In the genomic region with DNA sequence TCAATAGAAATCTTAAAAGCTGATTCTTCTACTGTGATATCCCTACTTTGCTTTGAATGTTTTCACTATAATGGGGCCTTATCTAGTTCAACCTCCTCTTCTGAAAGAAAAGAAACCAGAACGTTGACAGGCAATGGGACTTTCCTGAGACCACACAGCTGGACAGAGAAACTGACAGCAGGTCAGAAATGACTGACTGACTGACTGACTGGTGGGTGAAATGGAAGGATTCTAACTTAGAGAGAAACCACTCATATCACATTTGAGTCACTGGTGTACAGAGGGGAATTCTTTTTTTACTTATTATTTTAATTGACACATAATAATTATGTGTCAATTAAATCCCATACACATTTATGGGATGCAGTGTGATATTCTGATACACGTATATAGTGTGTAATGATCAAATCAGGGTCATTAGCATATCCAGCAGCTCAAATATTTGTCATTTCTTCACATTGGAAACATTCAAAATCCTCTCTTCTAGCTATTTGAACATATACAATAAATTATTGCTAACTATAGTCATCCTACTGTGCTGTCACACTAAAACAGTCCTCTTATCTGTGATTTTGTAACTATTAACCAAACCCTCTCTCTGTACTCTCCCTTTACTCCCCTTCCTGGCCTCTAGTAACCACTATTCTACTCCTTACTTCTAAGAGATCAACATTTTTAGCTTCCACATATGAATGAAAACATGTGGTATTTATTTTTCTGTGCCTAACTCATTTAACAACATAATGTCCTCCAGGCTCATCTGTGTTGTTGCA, we compare ENCODE assay signal across 1 cellular context.
TF ChIP-seq lines count a peak whose summit lies in the region.

No MANE protein-coding gene starts in this region.

TF ChIP-seq in GM23338, 12 proteins besides CTCF, POLR2A, EP300 and RAD21 (continued from another document):
- TF ChIP-seq, protein P1, sequence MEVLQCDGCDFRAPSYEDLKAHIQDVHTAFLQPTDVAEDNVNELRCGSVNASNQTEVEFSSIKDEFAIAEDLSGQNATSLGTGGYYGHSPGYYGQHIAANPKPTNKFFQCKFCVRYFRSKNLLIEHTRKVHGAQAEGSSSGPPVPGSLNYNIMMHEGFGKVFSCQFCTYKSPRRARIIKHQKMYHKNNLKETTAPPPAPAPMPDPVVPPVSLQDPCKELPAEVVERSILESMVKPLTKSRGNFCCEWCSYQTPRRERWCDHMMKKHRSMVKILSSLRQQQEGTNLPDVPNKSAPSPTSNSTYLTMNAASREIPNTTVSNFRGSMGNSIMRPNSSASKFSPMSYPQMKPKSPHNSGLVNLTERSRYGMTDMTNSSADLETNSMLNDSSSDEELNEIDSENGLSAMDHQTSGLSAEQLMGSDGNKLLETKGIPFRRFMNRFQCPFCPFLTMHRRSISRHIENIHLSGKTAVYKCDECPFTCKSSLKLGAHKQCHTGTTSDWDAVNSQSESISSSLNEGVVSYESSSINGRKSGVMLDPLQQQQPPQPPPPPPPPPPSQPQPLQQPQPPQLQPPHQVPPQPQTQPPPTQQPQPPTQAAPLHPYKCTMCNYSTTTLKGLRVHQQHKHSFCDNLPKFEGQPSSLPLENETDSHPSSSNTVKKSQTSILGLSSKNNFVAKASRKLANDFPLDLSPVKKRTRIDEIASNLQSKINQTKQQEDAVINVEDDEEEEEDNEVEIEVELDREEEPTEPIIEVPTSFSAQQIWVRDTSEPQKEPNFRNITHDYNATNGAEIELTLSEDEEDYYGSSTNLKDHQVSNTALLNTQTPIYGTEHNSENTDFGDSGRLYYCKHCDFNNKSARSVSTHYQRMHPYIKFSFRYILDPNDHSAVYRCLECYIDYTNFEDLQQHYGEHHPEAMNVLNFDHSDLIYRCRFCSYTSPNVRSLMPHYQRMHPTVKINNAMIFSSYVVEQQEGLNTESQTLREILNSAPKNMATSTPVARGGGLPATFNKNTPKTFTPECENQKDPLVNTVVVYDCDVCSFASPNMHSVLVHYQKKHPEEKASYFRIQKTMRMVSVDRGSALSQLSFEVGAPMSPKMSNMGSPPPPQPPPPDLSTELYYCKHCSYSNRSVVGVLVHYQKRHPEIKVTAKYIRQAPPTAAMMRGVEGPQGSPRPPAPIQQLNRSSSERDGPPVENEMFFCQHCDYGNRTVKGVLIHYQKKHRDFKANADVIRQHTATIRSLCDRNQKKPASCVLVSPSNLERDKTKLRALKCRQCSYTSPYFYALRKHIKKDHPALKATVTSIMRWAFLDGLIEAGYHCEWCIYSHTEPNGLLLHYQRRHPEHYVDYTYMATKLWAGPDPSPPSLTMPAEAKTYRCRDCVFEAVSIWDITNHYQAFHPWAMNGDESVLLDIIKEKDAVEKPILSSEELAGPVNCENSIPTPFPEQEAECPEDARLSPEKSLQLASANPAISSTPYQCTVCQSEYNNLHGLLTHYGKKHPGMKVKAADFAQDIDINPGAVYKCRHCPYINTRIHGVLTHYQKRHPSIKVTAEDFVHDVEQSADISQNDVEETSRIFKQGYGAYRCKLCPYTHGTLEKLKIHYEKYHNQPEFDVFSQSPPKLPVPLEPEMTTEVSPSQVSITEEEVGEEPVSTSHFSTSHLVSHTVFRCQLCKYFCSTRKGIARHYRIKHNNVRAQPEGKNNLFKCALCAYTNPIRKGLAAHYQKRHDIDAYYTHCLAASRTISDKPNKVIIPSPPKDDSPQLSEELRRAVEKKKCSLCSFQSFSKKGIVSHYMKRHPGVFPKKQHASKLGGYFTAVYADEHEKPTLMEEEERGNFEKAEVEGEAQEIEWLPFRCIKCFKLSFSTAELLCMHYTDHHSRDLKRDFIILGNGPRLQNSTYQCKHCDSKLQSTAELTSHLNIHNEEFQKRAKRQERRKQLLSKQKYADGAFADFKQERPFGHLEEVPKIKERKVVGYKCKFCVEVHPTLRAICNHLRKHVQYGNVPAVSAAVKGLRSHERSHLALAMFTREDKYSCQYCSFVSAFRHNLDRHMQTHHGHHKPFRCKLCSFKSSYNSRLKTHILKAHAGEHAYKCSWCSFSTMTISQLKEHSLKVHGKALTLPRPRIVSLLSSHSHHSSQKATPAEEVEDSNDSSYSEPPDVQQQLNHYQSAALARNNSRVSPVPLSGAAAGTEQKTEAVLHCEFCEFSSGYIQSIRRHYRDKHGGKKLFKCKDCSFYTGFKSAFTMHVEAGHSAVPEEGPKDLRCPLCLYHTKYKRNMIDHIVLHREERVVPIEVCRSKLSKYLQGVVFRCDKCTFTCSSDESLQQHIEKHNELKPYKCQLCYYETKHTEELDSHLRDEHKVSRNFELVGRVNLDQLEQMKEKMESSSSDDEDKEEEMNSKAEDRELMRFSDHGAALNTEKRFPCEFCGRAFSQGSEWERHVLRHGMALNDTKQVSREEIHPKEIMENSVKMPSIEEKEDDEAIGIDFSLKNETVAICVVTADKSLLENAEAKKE (CRISPR knock-in tag; IDR thresholded peaks at IDR 0.05) = no peak
- TF ChIP-seq POLR2AphosphoS5 (IDR thresholded peaks at IDR 0.05; ENCODE audit: low read depth) (no peak), JUNB (IDR thresholded peaks at IDR 0.05; ENCODE audit: unreplicated experiment) (no peak), EZH2phosphoT487 (IDR thresholded peaks at IDR 0.05; ENCODE audit: unreplicated experiment) (no peak), ZNF331 (CRISPR knock-in tag; IDR thresholded peaks at IDR 0.05; ENCODE audit: low read depth) (no peak), EZH2 (IDR thresholded peaks at IDR 0.05; ENCODE audit: low read depth, unreplicated experiment) (no peak), NANOG (IDR thresholded peaks at IDR 0.05; ENCODE audit: borderline replicate concordance) (no peak), CREB1 (CRISPR knock-in tag; IDR thresholded peaks at IDR 0.05; ENCODE audit: low read depth) (no peak)
- TF ChIP-seq, protein P2, sequence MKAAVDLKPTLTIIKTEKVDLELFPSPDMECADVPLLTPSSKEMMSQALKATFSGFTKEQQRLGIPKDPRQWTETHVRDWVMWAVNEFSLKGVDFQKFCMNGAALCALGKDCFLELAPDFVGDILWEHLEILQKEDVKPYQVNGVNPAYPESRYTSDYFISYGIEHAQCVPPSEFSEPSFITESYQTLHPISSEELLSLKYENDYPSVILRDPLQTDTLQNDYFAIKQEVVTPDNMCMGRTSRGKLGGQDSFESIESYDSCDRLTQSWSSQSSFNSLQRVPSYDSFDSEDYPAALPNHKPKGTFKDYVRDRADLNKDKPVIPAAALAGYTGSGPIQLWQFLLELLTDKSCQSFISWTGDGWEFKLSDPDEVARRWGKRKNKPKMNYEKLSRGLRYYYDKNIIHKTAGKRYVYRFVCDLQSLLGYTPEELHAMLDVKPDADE (IDR thresholded peaks at IDR 0.05) = no peak
